ENCODE assay signal across 1 cellular context in the genomic region with DNA sequence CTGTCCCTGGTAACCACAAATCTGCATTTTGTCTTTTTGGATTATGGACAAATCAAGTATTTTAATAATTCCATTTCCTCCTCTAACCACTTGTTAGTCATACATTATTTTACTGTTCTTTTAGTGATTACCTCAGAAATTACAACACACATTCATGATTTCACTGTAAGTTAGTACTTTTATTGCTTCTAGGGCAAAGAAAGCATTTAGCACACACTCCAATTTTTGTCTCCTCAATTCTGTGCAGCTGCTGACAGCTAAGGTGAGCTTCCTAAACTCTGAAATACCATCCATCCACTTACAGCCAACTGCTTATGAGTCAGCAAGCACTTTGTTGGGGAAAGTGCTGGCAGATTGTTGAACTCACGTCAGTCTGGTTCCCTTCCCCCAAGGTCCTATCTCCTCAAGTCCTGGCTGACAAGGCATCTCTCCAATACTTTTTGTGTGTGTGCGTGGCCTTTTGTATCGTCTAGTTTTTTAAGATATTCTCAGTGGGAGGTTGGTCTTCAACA.
TF ChIP-seq lines count a peak whose summit lies in the region.

No MANE protein-coding gene starts in this region.

TF ChIP-seq in GM23338, 12 proteins besides CTCF, POLR2A, EP300 and RAD21 (continued from another document):
- TF ChIP-seq, protein P1, sequence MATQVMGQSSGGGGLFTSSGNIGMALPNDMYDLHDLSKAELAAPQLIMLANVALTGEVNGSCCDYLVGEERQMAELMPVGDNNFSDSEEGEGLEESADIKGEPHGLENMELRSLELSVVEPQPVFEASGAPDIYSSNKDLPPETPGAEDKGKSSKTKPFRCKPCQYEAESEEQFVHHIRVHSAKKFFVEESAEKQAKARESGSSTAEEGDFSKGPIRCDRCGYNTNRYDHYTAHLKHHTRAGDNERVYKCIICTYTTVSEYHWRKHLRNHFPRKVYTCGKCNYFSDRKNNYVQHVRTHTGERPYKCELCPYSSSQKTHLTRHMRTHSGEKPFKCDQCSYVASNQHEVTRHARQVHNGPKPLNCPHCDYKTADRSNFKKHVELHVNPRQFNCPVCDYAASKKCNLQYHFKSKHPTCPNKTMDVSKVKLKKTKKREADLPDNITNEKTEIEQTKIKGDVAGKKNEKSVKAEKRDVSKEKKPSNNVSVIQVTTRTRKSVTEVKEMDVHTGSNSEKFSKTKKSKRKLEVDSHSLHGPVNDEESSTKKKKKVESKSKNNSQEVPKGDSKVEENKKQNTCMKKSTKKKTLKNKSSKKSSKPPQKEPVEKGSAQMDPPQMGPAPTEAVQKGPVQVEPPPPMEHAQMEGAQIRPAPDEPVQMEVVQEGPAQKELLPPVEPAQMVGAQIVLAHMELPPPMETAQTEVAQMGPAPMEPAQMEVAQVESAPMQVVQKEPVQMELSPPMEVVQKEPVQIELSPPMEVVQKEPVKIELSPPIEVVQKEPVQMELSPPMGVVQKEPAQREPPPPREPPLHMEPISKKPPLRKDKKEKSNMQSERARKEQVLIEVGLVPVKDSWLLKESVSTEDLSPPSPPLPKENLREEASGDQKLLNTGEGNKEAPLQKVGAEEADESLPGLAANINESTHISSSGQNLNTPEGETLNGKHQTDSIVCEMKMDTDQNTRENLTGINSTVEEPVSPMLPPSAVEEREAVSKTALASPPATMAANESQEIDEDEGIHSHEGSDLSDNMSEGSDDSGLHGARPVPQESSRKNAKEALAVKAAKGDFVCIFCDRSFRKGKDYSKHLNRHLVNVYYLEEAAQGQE (IDR thresholded peaks at IDR 0.05; ENCODE audit: unreplicated experiment), result no peak
- TF ChIP-seq POLR2AphosphoS5 (IDR thresholded peaks at IDR 0.05; ENCODE audit: low read depth) (no peak), EZH2phosphoT487 (IDR thresholded peaks at IDR 0.05; ENCODE audit: unreplicated experiment) (no peak), ZNF331 (CRISPR knock-in tag; IDR thresholded peaks at IDR 0.05; ENCODE audit: low read depth) (no peak), EZH2 (IDR thresholded peaks at IDR 0.05; ENCODE audit: low read depth, unreplicated experiment) (no peak)
- TF ChIP-seq, protein P2, sequence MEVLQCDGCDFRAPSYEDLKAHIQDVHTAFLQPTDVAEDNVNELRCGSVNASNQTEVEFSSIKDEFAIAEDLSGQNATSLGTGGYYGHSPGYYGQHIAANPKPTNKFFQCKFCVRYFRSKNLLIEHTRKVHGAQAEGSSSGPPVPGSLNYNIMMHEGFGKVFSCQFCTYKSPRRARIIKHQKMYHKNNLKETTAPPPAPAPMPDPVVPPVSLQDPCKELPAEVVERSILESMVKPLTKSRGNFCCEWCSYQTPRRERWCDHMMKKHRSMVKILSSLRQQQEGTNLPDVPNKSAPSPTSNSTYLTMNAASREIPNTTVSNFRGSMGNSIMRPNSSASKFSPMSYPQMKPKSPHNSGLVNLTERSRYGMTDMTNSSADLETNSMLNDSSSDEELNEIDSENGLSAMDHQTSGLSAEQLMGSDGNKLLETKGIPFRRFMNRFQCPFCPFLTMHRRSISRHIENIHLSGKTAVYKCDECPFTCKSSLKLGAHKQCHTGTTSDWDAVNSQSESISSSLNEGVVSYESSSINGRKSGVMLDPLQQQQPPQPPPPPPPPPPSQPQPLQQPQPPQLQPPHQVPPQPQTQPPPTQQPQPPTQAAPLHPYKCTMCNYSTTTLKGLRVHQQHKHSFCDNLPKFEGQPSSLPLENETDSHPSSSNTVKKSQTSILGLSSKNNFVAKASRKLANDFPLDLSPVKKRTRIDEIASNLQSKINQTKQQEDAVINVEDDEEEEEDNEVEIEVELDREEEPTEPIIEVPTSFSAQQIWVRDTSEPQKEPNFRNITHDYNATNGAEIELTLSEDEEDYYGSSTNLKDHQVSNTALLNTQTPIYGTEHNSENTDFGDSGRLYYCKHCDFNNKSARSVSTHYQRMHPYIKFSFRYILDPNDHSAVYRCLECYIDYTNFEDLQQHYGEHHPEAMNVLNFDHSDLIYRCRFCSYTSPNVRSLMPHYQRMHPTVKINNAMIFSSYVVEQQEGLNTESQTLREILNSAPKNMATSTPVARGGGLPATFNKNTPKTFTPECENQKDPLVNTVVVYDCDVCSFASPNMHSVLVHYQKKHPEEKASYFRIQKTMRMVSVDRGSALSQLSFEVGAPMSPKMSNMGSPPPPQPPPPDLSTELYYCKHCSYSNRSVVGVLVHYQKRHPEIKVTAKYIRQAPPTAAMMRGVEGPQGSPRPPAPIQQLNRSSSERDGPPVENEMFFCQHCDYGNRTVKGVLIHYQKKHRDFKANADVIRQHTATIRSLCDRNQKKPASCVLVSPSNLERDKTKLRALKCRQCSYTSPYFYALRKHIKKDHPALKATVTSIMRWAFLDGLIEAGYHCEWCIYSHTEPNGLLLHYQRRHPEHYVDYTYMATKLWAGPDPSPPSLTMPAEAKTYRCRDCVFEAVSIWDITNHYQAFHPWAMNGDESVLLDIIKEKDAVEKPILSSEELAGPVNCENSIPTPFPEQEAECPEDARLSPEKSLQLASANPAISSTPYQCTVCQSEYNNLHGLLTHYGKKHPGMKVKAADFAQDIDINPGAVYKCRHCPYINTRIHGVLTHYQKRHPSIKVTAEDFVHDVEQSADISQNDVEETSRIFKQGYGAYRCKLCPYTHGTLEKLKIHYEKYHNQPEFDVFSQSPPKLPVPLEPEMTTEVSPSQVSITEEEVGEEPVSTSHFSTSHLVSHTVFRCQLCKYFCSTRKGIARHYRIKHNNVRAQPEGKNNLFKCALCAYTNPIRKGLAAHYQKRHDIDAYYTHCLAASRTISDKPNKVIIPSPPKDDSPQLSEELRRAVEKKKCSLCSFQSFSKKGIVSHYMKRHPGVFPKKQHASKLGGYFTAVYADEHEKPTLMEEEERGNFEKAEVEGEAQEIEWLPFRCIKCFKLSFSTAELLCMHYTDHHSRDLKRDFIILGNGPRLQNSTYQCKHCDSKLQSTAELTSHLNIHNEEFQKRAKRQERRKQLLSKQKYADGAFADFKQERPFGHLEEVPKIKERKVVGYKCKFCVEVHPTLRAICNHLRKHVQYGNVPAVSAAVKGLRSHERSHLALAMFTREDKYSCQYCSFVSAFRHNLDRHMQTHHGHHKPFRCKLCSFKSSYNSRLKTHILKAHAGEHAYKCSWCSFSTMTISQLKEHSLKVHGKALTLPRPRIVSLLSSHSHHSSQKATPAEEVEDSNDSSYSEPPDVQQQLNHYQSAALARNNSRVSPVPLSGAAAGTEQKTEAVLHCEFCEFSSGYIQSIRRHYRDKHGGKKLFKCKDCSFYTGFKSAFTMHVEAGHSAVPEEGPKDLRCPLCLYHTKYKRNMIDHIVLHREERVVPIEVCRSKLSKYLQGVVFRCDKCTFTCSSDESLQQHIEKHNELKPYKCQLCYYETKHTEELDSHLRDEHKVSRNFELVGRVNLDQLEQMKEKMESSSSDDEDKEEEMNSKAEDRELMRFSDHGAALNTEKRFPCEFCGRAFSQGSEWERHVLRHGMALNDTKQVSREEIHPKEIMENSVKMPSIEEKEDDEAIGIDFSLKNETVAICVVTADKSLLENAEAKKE (CRISPR knock-in tag; IDR thresholded peaks at IDR 0.05), result no peak
